In genomic region chr1:157088607-157089006, GRCh38 we compare ENCODE assay signal across 17 cellular contexts. TPM values are rescaled to one million over a fixed set of nuclear protein-coding genes. Genes with fewer than 3 reads are reported as not detected.
DNase-seq lines count a peak whose midpoint lies in the region; ATAC-seq, FAIRE-seq and TF ChIP-seq lines count a peak whose summit lies in the region.
"Had no signal": no experiment of that assay in that cellular context is flagged by ENCODE, and none has a peak within 500 bp of the region (broad histone marks: within the 10 kb centered on the region; RNA-seq: fewer than 3 reads in every experiment).

No MANE protein-coding gene starts in this region.

- no peak for TF ChIP-seq EP300 in HepG2 (IDR thresholded peaks at IDR 0.05; ENCODE audit: low read depth in 2 of 2, low read length in 2 of 2)
- TF ChIP-seq EP300 in HepG2 (CRISPR knock-in tag; IDR thresholded peaks at IDR 0.05; ENCODE audit: borderline replicate concordance) = no peak

- POLR2A ChIA-PET in MCF 10A (lab: Yijun Ruan, JAX) = interaction anchor here (0.7 to 5.2 kb wide), 5 partner anchors 42 to 132 kb away, joined by 3 to 45 read pairs (median 11); partner anchors contain the start of gene ETV3
- POLR2A ChIA-PET in HepG2 (lab: Yijun Ruan, JAX) = no interaction called here

- BruUV-seq in MCF 10A (replicated peaks; lab: Mats Ljungman, UMichigan) = no TSS peak
- no TSS peak for BruUV-seq in mammary epithelial cell (replicated peaks; lab: Mats Ljungman, UMichigan)
- no TSS peak for BruUV-seq in HepG2 (replicated peaks; lab: Mats Ljungman, UMichigan)

- dilution Hi-C loops in mammary epithelial cell (cut with HindIII; ENCODE audit: low sequenced_read_pairs) = no loop called here

- no peak overlapping the region for H3K4me3 Mint-ChIP-seq in MCF 10A (ENCODE audit: unreplicated experiment)
- H3K4me3 Mint-ChIP-seq: CD4-positive, CD25-positive, alpha-beta regulatory T cell; H9; IgD-negative memory B cell had no signal

- no peaks in the 10 kb centered on the region for H3K27me3 ChIP-seq in mammary epithelial cell (ENCODE audit: insufficient read depth, low read length)
- peaks cover 1% of the 10 kb centered on the region for H3K27me3 ChIP-seq in bronchial epithelial cell (ENCODE audit: control insufficient read depth, insufficient read depth, low read length)
- H3K27me3 ChIP-seq in HepG2 (ENCODE audit: control insufficient read depth in 1 of 2, insufficient read depth in 2 of 2, low read length in 2 of 2) = peaks cover 0 to 22% of the 10 kb centered on the region in 2 experiments; a peak in 3 of 5 replicates
- H3K27me3 ChIP-seq in testis = no peaks in the 10 kb centered on the region

- no peak overlapping the region for H3K27ac Mint-ChIP-seq in MCF 10A (ENCODE audit: low read depth, unreplicated experiment)
- H3K27ac Mint-ChIP-seq: CD4-positive, CD25-positive, alpha-beta regulatory T cell; H9; IgD-negative memory B cell had no signal

- TF ChIP-seq RAD21 in HepG2 (CRISPR knock-in tag; IDR thresholded peaks at IDR 0.05) = no peak

- CTCF ChIA-PET in MCF 10A (lab: Yijun Ruan, JAX) (interaction anchor here (0.6 to 12.4 kb wide), 21 partner anchors 8 to 587 kb away, joined by 3 to 805 read pairs (median 13); partner anchors contain the start of genes ETV3 and ETV3L), mammary epithelial cell (lab: Charles Lee; ENCODE audit: low non-redundant PET) (no interaction called here), HepG2 (lab: Yijun Ruan, JAX; ENCODE audit: low intra/inter-chr PET ratio, low total read pairs) (interaction anchor here (3.7 kb wide), 1 partner anchor 68 kb away, joined by 71 read pairs; no protein-coding TSS in a partner anchor)

- no peaks in the 10 kb centered on the region for H3K9me3 Mint-ChIP-seq in MCF 10A (ENCODE audit: unreplicated experiment)
- H3K9me3 Mint-ChIP-seq: CD4-positive, CD25-positive, alpha-beta regulatory T cell; H9; IgD-negative memory B cell had no signal

- H3K4me1 ChIP-seq in mammary epithelial cell (ENCODE audit: insufficient read depth, low read length) (peaks cover 10% of the 10 kb centered on the region), HepG2 (ENCODE audit: insufficient read depth, low read length) (peaks cover 17% of the 10 kb centered on the region), testis (no peaks in the 10 kb centered on the region)

- H3K27ac ChIP-seq in mammary epithelial cell (ENCODE audit: insufficient read depth, low read depth, low read length) = no peak overlapping the region
- no peak overlapping the region for H3K27ac ChIP-seq in HepG2 (ENCODE audit: extremely low read length, insufficient read depth, low read length)
- H3K27ac ChIP-seq in testis = no peak overlapping the region
- H3K27ac ChIP-seq: BLaER1 treated with 17β-estradiol and CSF1 and Interleukin-3, amounts not matched to agents 10 nM and 100 nM had no signal

- H3K9ac ChIP-seq in mammary epithelial cell (ENCODE audit: insufficient read depth, low read length) = no peak overlapping the region
- no peak overlapping the region for H3K9ac ChIP-seq in HepG2 (ENCODE audit: insufficient read depth, low read depth, low read length)
- H3K9ac ChIP-seq: BLaER1 treated with 17β-estradiol and CSF1 and Interleukin-3, amounts not matched to agents 10 nM and 100 nM had no signal

- H4K20me1 ChIP-seq in mammary epithelial cell (ENCODE audit: insufficient read depth, low read length) (no peaks in the 10 kb centered on the region), HepG2 (ENCODE audit: insufficient read depth, low read length) (no peaks in the 10 kb centered on the region)
- H4K20me1 ChIP-seq: BLaER1 treated with 17β-estradiol and CSF1 and Interleukin-3, amounts not matched to agents 10 nM and 100 nM had no signal

- peaks cover 4% of the 10 kb centered on the region for H3K27me3 Mint-ChIP-seq in MCF 10A (ENCODE audit: insufficient read depth, unreplicated experiment)
- H3K27me3 Mint-ChIP-seq: CD4-positive, CD25-positive, alpha-beta regulatory T cell; IgD-negative memory B cell had no signal

- no peak for ATAC-seq in HepG2

- H3K36me3 Mint-ChIP-seq in MCF 10A (ENCODE audit: insufficient read depth, unreplicated experiment) = peaks cover 6% of the 10 kb centered on the region
- H3K36me3 Mint-ChIP-seq: CD4-positive, CD25-positive, alpha-beta regulatory T cell; IgD-negative memory B cell had no signal

- no peaks in the 10 kb centered on the region for H3K9me3 ChIP-seq in mammary epithelial cell (replicated peaks; ENCODE audit: insufficient read depth, low read length)
- no peaks in the 10 kb centered on the region for H3K9me3 ChIP-seq in HepG2 (ENCODE audit: low read length)
- no peaks in the 10 kb centered on the region for H3K9me3 ChIP-seq in testis
- H3K9me3 ChIP-seq: BLaER1 treated with 17β-estradiol and CSF1 and Interleukin-3, amounts not matched to agents 10 nM and 100 nM had no signal

- H3K4me2 ChIP-seq in mammary epithelial cell (ENCODE audit: insufficient read depth, low read depth, low read length) (no peak overlapping the region), HepG2 (ENCODE audit: low read depth, low read length) (no peak overlapping the region)
- H3K4me2 ChIP-seq: BLaER1 treated with 17β-estradiol and CSF1 and Interleukin-3, amounts not matched to agents 10 nM and 100 nM had no signal

- H2AFZ ChIP-seq in mammary epithelial cell (ENCODE audit: low read depth, low read length) (no peak overlapping the region), HepG2 (ENCODE audit: low read length) (no peak overlapping the region)

- no peaks in the 10 kb centered on the region for H3K36me3 ChIP-seq in mammary epithelial cell (ENCODE audit: insufficient read depth, low read length)
- no peaks in the 10 kb centered on the region for H3K36me3 ChIP-seq in bronchial epithelial cell (ENCODE audit: control insufficient read depth, insufficient read depth, low read length)
- H3K36me3 ChIP-seq in HepG2 (replicated peaks in 1 of 2; ENCODE audit: control insufficient read depth in 1 of 2, insufficient read depth in 2 of 2, low read length in 2 of 2) = no peaks in the 10 kb centered on the region
- H3K36me3 ChIP-seq in testis (ENCODE audit: low read depth, missing control alignments) = no peaks in the 10 kb centered on the region
- H3K36me3 ChIP-seq: BLaER1 treated with 17β-estradiol and CSF1 and Interleukin-3, amounts not matched to agents 10 nM and 100 nM had no signal

- intact Hi-C loops in MCF 10A (cut with micrococcal nuclease) = no loop called here
- intact Hi-C loops in mammary epithelial cell (cut with micrococcal nuclease) = no loop called here
- intact Hi-C loops in HepG2 (cut with micrococcal nuclease; ENCODE audit: unreplicated experiment) = no loop called here
- intact Hi-C loops in testis (cut with DNase I; ENCODE audit: low total_unique reads) = no loop called here

- H3K79me2 ChIP-seq in mammary epithelial cell (ENCODE audit: insufficient read depth, low read length) = no peaks in the 10 kb centered on the region
- no peaks in the 10 kb centered on the region for H3K79me2 ChIP-seq in HepG2 (ENCODE audit: insufficient read depth, low read length)

- H3K4me1 Mint-ChIP-seq in MCF 10A (ENCODE audit: insufficient read depth, unreplicated experiment) = peaks cover 17% of the 10 kb centered on the region
- H3K4me1 Mint-ChIP-seq: IgD-negative memory B cell had no signal

- TF ChIP-seq POLR2A in HepG2 (IDR thresholded peaks at IDR 0.05; ENCODE audit: insufficient read depth in 1 of 2, low read depth in 2 of 2, low read length in 2 of 2) (no peak), testis (IDR thresholded peaks at IDR 0.05) (no peak)

- in situ Hi-C loops in mammary epithelial cell (cut with MboI; ENCODE audit: low sequenced_read_pairs in 2 of 2) (no loop called here), HepG2 (cut with HindIII; ENCODE audit: extremely low pct_ligation_motif_present, low pct_unique_long_range_greater_than_20kb) (no loop called here)

- FAIRE-seq in bronchial epithelial cell (lab: Jason Lieb, UNC) = no peak
- no peak for FAIRE-seq in HepG2 (lab: Jason Lieb, UNC)
- FAIRE-seq in urothelium cell line (lab: Jason Lieb, UNC) = no peak
- FAIRE-seq: GM12891 had no signal

- TF ChIP-seq CTCF in MCF 10A (IDR thresholded peaks at IDR 0.05; ENCODE audit: unreplicated experiment) (no peak), mammary epithelial cell (conservative IDR thresholded peaks at IDR 0.05 in 1 of 2, IDR thresholded peaks at IDR 0.05 in 1 of 2; ENCODE audit: extremely low read depth in 1 of 2, insufficient read depth in 1 of 2, low read depth in 1 of 2, low read length in 2 of 2) (no peak), bronchial epithelial cell (IDR thresholded peaks at IDR 0.05; ENCODE audit: insufficient read depth, low read length, severe bottlenecking) (no peak), HepG2 (CRISPR knock-in tag; IDR thresholded peaks at IDR 0.05) (no peak), testis (IDR thresholded peaks at IDR 0.05) (no peak)

- DNase-seq in MCF 10A (ENCODE audit: unreplicated experiment) (peak; percentile 49), mammary epithelial cell (no peak), bronchial epithelial cell (ENCODE audit: low read depth) (peak; percentile 67), HepG2 (ENCODE audit: low spot score) (no peak), urothelium cell line (ENCODE audit: low spot score) (no peak), testis (no peak), DMS79 treated with DMSO at 0.1 percent for 48 hours (lab: John Stamatoyannopoulos, UW) (no peak)
- DNase-seq: 8988T; AML-193; CD4-positive, CD25-positive, alpha-beta regulatory T cell; GOT3; H9 had no signal

- H3K4me3 ChIP-seq in mammary epithelial cell (replicated peaks in 1 of 3; ENCODE audit: insufficient read depth in 1 of 3, low read depth in 2 of 3, low read length in 3 of 3) (no peak overlapping the region), bronchial epithelial cell (ENCODE audit: low read depth, low read length) (no peak overlapping the region), HepG2 (replicated peaks in 1 of 3; ENCODE audit: insufficient read depth in 1 of 3, low read depth in 2 of 3, low read length in 3 of 3) (no peak overlapping the region), testis (no peak overlapping the region)
- H3K4me3 ChIP-seq: BLaER1 treated with 17β-estradiol and CSF1 and Interleukin-3, amounts not matched to agents 10 nM and 100 nM had no signal

RNA-seq across cellular contexts. Expression of gene ETV3L, which starts 11.0 kb away (rescaled TPM):
- not detected in 2 replicates for total RNA-seq in MCF 10A (2022)
- not detected for total RNA-seq in mammary epithelial cell
- polyA plus RNA-seq in mammary epithelial cell = not detected
- polyA minus RNA-seq in mammary epithelial cell = not detected
- total RNA-seq in bronchial epithelial cell = not detected in 2 replicates
- not detected in 2 replicates for total RNA-seq in HepG2 (2016; rRNA removed; fragmentation: Illumina TruSeq; extraction: Trizol)
- total RNA-seq in HepG2 (2016; cell fraction: cytosol; rRNA removed; fragmentation: Illumina TruSeq; extraction: Trizol; ENCODE audit: low read depth) = not detected in 2 replicates
- total RNA-seq in HepG2 (2016; cell fraction: insoluble cytoplasmic fraction; rRNA removed; fragmentation: Illumina TruSeq; extraction: Trizol) = not detected in 2 replicates
- total RNA-seq in HepG2 (2016; cell fraction: membrane; rRNA removed; fragmentation: Illumina TruSeq; extraction: Trizol) = not detected in 2 replicates
- total RNA-seq in HepG2 (2016; cell fraction: nucleus; rRNA removed; fragmentation: Illumina TruSeq; extraction: Trizol) = not detected in 2 replicates
- not detected in 2 replicates for polyA plus RNA-seq in HepG2 (2011; rRNA removed)
- not detected in 2 replicates for polyA plus RNA-seq in HepG2 (2011; cell fraction: cytosol; rRNA removed)
- not detected in 2 replicates for polyA plus RNA-seq in HepG2 (2011; cell fraction: nucleus; rRNA removed)
- not detected in 2 replicates for polyA plus RNA-seq in HepG2 (2012)
- polyA plus RNA-seq in HepG2 (2016; cell fraction: cytosol; fragmentation: Illumina TruSeq; extraction: Trizol; ENCODE audit: low read depth) = not detected in 2 replicates
- not detected in 2 replicates for polyA plus RNA-seq in HepG2 (2016; cell fraction: insoluble cytoplasmic fraction; fragmentation: Illumina TruSeq; extraction: Trizol; ENCODE audit: low read depth)
- polyA plus RNA-seq in HepG2 (2016; cell fraction: membrane; fragmentation: Illumina TruSeq; extraction: Trizol; ENCODE audit: low read depth) = not detected in 2 replicates
- polyA plus RNA-seq in HepG2 (2016; cell fraction: nucleus; fragmentation: Illumina TruSeq; extraction: Trizol; ENCODE audit: insufficient read depth, low read depth) = not detected in 2 replicates
- polyA minus RNA-seq in HepG2 (2011; rRNA and poly(A)+ RNA removed; ENCODE audit: low replicate concordance) = not detected in 2 replicates
- polyA minus RNA-seq in HepG2 (2011; cell fraction: cytosol; rRNA and poly(A)+ RNA removed) = not detected in 2 replicates
- polyA minus RNA-seq in HepG2 (2011; cell fraction: nucleus; rRNA and poly(A)+ RNA removed) = not detected in 2 replicates
- under 1 TPM in 1 of 2 donors, not detected in 1; 0.16 TPM for total RNA-seq in testis
- not detected for polyA plus RNA-seq in testis (ENCODE audit: insufficient read depth, low read depth, low replicate concordance)
- total RNA-seq: CD4-positive, CD25-positive, alpha-beta regulatory T cell; G401; HT-29 had no signal
- polyA plus RNA-seq: CD4-positive, CD25-positive, alpha-beta regulatory T cell; IgD-negative memory B cell had no signal

RNA-seq across cellular contexts. Expression of gene ARHGEF11, which starts 43.1 kb away (rescaled TPM):
- 34.5 and 38.5 TPM in 2 replicates for total RNA-seq in MCF 10A (2022)
- 10 to 100 TPM; 23.4 to 26.5 TPM for total RNA-seq in mammary epithelial cell
- 14.2 TPM for polyA plus RNA-seq in mammary epithelial cell
- polyA minus RNA-seq in mammary epithelial cell = 33.5 TPM
- total RNA-seq in bronchial epithelial cell = 12.4 and 22.3 TPM in 2 replicates
- 16.0 and 21.2 TPM in 2 replicates for total RNA-seq in HepG2 (2016; rRNA removed; fragmentation: Illumina TruSeq; extraction: Trizol)
- total RNA-seq in HepG2 (2016; cell fraction: cytosol; rRNA removed; fragmentation: Illumina TruSeq; extraction: Trizol; ENCODE audit: low read depth) = 3.0 and 3.1 TPM in 2 replicates
- total RNA-seq in HepG2 (2016; cell fraction: insoluble cytoplasmic fraction; rRNA removed; fragmentation: Illumina TruSeq; extraction: Trizol) = 12.1 and 20.8 TPM in 2 replicates
- total RNA-seq in HepG2 (2016; cell fraction: membrane; rRNA removed; fragmentation: Illumina TruSeq; extraction: Trizol) = 8.7 and 9.3 TPM in 2 replicates
- total RNA-seq in HepG2 (2016; cell fraction: nucleus; rRNA removed; fragmentation: Illumina TruSeq; extraction: Trizol) = 22.9 and 26.4 TPM in 2 replicates
- polyA plus RNA-seq in HepG2 (2011; rRNA removed) = 16.5 and 22.1 TPM in 2 replicates
- polyA plus RNA-seq in HepG2 (2011; cell fraction: cytosol; rRNA removed) = 7.4 and 8.7 TPM in 2 replicates
- 70.7 and 76.4 TPM in 2 replicates for polyA plus RNA-seq in HepG2 (2011; cell fraction: nucleus; rRNA removed)
- polyA plus RNA-seq in HepG2 (2012) = 9.4 and 12.9 TPM in 2 replicates
- 0.45 and 0.63 TPM in 2 replicates for polyA plus RNA-seq in HepG2 (2016; cell fraction: cytosol; fragmentation: Illumina TruSeq; extraction: Trizol; ENCODE audit: low read depth)
- polyA plus RNA-seq in HepG2 (2016; cell fraction: insoluble cytoplasmic fraction; fragmentation: Illumina TruSeq; extraction: Trizol; ENCODE audit: low read depth) = 9.9 and 12.7 TPM in 2 replicates
- 3.1 and 3.6 TPM in 2 replicates for polyA plus RNA-seq in HepG2 (2016; cell fraction: membrane; fragmentation: Illumina TruSeq; extraction: Trizol; ENCODE audit: low read depth)
- 40.5 and 55.1 TPM in 2 replicates for polyA plus RNA-seq in HepG2 (2016; cell fraction: nucleus; fragmentation: Illumina TruSeq; extraction: Trizol; ENCODE audit: insufficient read depth, low read depth)
- polyA minus RNA-seq in HepG2 (2011; rRNA and poly(A)+ RNA removed; ENCODE audit: low replicate concordance) = 21.2 and 27.7 TPM in 2 replicates
- polyA minus RNA-seq in HepG2 (2011; cell fraction: cytosol; rRNA and poly(A)+ RNA removed) = 6.5 and 10.9 TPM in 2 replicates
- polyA minus RNA-seq in HepG2 (2011; cell fraction: nucleus; rRNA and poly(A)+ RNA removed) = 32.3 and 34.1 TPM in 2 replicates
- 100 to 1,000 TPM; 113 to 120 TPM for total RNA-seq in testis
- 69.2 TPM for polyA plus RNA-seq in testis (ENCODE audit: insufficient read depth, low read depth, low replicate concordance)

RNA-seq across cellular contexts. Expression of gene ETV3, which starts 49.6 kb away (rescaled TPM):
- total RNA-seq in MCF 10A (2022) = 28.6 and 35.0 TPM in 2 replicates
- total RNA-seq in mammary epithelial cell = 10 to 100 TPM; 20.5 to 34.1 TPM
- 11.4 TPM for polyA plus RNA-seq in mammary epithelial cell
- 27.6 TPM for polyA minus RNA-seq in mammary epithelial cell
- total RNA-seq in bronchial epithelial cell = 17.1 and 17.9 TPM in 2 replicates
- total RNA-seq in HepG2 (2016; rRNA removed; fragmentation: Illumina TruSeq; extraction: Trizol) = 5.8 and 8.5 TPM in 2 replicates
- 0.81 and 1.4 TPM in 2 replicates for total RNA-seq in HepG2 (2016; cell fraction: cytosol; rRNA removed; fragmentation: Illumina TruSeq; extraction: Trizol; ENCODE audit: low read depth)
- 5.7 and 7.6 TPM in 2 replicates for total RNA-seq in HepG2 (2016; cell fraction: insoluble cytoplasmic fraction; rRNA removed; fragmentation: Illumina TruSeq; extraction: Trizol)
- total RNA-seq in HepG2 (2016; cell fraction: membrane; rRNA removed; fragmentation: Illumina TruSeq; extraction: Trizol) = 4.0 and 4.1 TPM in 2 replicates
- 8.1 and 8.4 TPM in 2 replicates for total RNA-seq in HepG2 (2016; cell fraction: nucleus; rRNA removed; fragmentation: Illumina TruSeq; extraction: Trizol)
- 4.2 and 4.6 TPM in 2 replicates for polyA plus RNA-seq in HepG2 (2011; rRNA removed)
- polyA plus RNA-seq in HepG2 (2011; cell fraction: cytosol; rRNA removed) = 2.6 and 3.2 TPM in 2 replicates
- polyA plus RNA-seq in HepG2 (2011; cell fraction: nucleus; rRNA removed) = 4.0 and 5.1 TPM in 2 replicates
- polyA plus RNA-seq in HepG2 (2012) = 4.8 and 4.9 TPM in 2 replicates
- polyA plus RNA-seq in HepG2 (2016; cell fraction: cytosol; fragmentation: Illumina TruSeq; extraction: Trizol; ENCODE audit: low read depth) = 0.11 and 0.12 TPM in 2 replicates
- polyA plus RNA-seq in HepG2 (2016; cell fraction: insoluble cytoplasmic fraction; fragmentation: Illumina TruSeq; extraction: Trizol; ENCODE audit: low read depth) = 6.3 and 6.4 TPM in 2 replicates
- 0.88 and 1.1 TPM in 2 replicates for polyA plus RNA-seq in HepG2 (2016; cell fraction: membrane; fragmentation: Illumina TruSeq; extraction: Trizol; ENCODE audit: low read depth)
- polyA plus RNA-seq in HepG2 (2016; cell fraction: nucleus; fragmentation: Illumina TruSeq; extraction: Trizol; ENCODE audit: insufficient read depth, low read depth) = 7.2 and 7.6 TPM in 2 replicates
- polyA minus RNA-seq in HepG2 (2011; rRNA and poly(A)+ RNA removed; ENCODE audit: low replicate concordance) = 11.8 and 25.1 TPM in 2 replicates
- polyA minus RNA-seq in HepG2 (2011; cell fraction: cytosol; rRNA and poly(A)+ RNA removed) = 6.7 and 7.9 TPM in 2 replicates
- polyA minus RNA-seq in HepG2 (2011; cell fraction: nucleus; rRNA and poly(A)+ RNA removed) = 14.3 and 14.7 TPM in 2 replicates
- 10 to 100 TPM; 28.0 to 29.1 TPM for total RNA-seq in testis
- polyA plus RNA-seq in testis (ENCODE audit: insufficient read depth, low read depth, low replicate concordance) = 22.2 TPM

Comparison
In these comparisons a context has a peak if more than half of its experiments do, and no peak if none do; other contexts are left out.
1. DNase-seq: peak in MCF 10A (single experiment) and bronchial epithelial cell (single experiment); none in mammary epithelial cell (single experiment), HepG2 (single experiment), urothelium cell line (single experiment), testis (single experiment) and DMS79 treated with DMSO at 0.1 percent for 48 hours (single experiment).